6 cellular contexts compared by ENCODE assay signal in the genomic region with DNA sequence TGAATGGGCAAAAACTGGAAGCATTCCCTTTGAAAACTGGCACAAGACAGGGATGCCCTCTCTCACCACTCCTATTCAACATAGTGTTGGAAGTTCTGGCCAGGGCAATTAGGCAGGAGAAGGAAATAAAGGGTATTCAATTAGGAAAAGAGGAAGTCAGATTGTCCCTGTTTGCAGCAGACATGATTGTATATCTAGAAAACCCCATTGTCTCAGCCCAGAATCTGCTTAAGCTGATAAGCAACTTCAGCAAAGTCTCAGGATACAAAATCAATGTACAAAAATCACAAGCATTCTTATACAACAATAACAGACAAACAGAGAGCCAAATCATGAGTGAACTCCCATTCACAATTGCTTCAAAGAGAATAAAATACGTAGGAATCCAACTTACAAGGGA. TPM values are rescaled to one million over a fixed set of nuclear protein-coding genes. Genes with fewer than 3 reads are reported as not detected.
"Had no signal": no experiment of that assay in that cellular context is flagged by ENCODE, and none has a peak within 500 bp of the region (broad histone marks: within the 10 kb centered on the region; RNA-seq: fewer than 3 reads in every experiment).

No MANE protein-coding gene starts in this region.

RNA-seq across cellular contexts. Expression of gene FREM3, which starts 18.3 kb away (rescaled TPM):
- total RNA-seq: subcutaneous adipose tissue, suprapubic skin, thyroid gland, tibial nerve, transverse colon, vagina had no signal
